Comparison of ENCODE assay signal across 10 cellular contexts in the genomic region with DNA sequence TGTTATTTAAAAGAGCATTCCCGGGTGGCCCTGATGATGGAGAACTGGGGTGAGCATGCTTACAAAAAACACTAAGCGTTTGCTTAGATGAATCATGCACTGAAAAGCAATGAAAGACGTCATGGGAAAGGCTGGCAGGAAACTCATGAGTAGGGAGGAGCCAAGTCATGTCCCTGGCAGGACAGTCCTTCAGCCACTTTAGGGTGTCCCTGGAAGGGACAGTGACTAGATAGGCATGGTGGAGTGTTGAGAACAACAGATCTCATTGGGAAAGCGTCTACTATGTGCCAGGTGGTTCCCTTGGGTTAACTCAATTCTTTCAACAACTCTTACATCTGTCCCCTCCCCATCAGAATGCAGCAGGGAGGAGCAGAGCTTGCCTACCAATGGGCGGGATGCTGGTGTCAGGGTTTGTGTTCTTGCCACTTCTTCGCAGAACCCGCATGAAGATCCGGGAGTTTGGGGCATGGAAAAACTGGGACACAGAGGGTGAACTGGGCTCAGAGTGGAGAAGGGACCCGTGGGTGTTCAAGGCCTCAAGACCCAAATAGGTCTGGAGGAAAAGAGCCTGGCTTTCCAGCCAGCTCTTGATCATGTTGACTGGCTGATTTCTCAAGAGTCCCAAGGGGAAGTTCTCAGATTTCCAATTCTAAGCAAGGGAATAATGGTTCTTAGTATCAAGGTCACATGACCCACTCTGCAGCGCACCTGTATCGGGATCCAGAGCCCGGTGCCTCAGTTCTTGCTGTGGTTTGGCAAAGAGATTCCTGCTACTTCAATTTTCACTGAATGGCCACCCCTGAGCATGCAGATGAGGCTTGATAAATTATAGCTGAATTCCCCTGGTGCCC.
A peak's percentile ranks its signal among the peaks of the same experiment; 100 is the strongest.
DNase-seq lines count a peak whose midpoint lies in the region; ATAC-seq, FAIRE-seq and TF ChIP-seq lines count a peak whose summit lies in the region.
"Had no signal": no experiment of that assay in that cellular context is flagged by ENCODE, and none has a peak within 500 bp of the region (broad histone marks: within the 10 kb centered on the region; RNA-seq: fewer than 3 reads in every experiment).

No MANE protein-coding gene starts in this region.

- H3K4me3 ChIP-seq in body of pancreas (no peak overlapping the region), keratinocyte (ENCODE audit: control insufficient read depth in 2 of 3, extremely low read depth in 1 of 3, insufficient read depth in 2 of 3, low read depth in 1 of 3, low read length in 3 of 3) (no peak overlapping the region), uterus (no peak overlapping the region)
- H3K4me3 ChIP-seq: right lobe of liver had no signal

- H3K4me1 ChIP-seq in body of pancreas (no peaks in the 10 kb centered on the region), keratinocyte (ENCODE audit: control insufficient read depth, extremely low read depth, insufficient read depth, low read length) (peaks cover 26% of the 10 kb centered on the region), uterus (no peaks in the 10 kb centered on the region)
- H3K4me1 ChIP-seq: right lobe of liver had no signal

- intact Hi-C loops in body of pancreas (cut with DNase I) (no loop called here), uterus (cut with DNase I; ENCODE audit: low total_unique reads) (no loop called here)

- H2AFZ ChIP-seq in keratinocyte (ENCODE audit: control insufficient read depth, low read length), result peak overlapping the region; percentile 61

- dilution Hi-C loops in keratinocyte (cut with MboI; ENCODE audit: extremely low pct_ligation_motif_present, low sequenced_read_pairs), result no loop called here

- peak; percentile 29 for DNase-seq in NCI-H510A treated with DMSO at 0.1 percent for 48 hours (lab: John Stamatoyannopoulos, UW)
- no peak for DNase-seq in NCI-H510A (lab: John Stamatoyannopoulos, UW)
- peak in 3 of 4 donors; percentile 16 to 30 (median 28) for DNase-seq in body of pancreas
- DNase-seq in keratinocyte (ENCODE audit: low read depth, low spot score), result no peak
- peak; percentile 42 to 68 for DNase-seq in uterus
- DNase-seq in activated CD4-positive, alpha-beta T cell treated with anti-CD3 and anti-CD28 coated beads for 4 hours, result no peak
- no peak for DNase-seq in stimulated activated CD4-positive, alpha-beta T cell treated with anti-CD3 and anti-CD28 coated beads, Interleukin-4, amount 100 ng/mL, for 4 hours
- DNase-seq: cerebellar nuclear complex, right lobe of liver had no signal

- H3K9me1 ChIP-seq in keratinocyte (ENCODE audit: control insufficient read depth, extremely low read depth, insufficient read depth, low read length), result no peaks in the 10 kb centered on the region

- peak overlapping the region; percentile 17 for H3K4me2 ChIP-seq in keratinocyte (ENCODE audit: control insufficient read depth, extremely low read depth, insufficient read depth, low read depth, low read length)

- H3K27ac ChIP-seq in body of pancreas (no peak overlapping the region), keratinocyte (ENCODE audit: control insufficient read depth, insufficient read depth, low read length) (peak overlapping the region; percentile 58), uterus (peak overlapping the region in 1 of 2 donors; percentile 57)
- H3K27ac ChIP-seq: right lobe of liver had no signal

- no peaks in the 10 kb centered on the region for H3K36me3 ChIP-seq in body of pancreas (replicated peaks in 1 of 2; ENCODE audit: insufficient read depth in 1 of 2, low read depth in 2 of 2)
- no peaks in the 10 kb centered on the region for H3K36me3 ChIP-seq in keratinocyte (ENCODE audit: control insufficient read depth in 2 of 2, extremely low read depth in 1 of 2, insufficient read depth in 2 of 2, low read length in 2 of 2)
- no peaks in the 10 kb centered on the region for H3K36me3 ChIP-seq in uterus
- H3K36me3 ChIP-seq: right lobe of liver had no signal

- H3K9me3 ChIP-seq in body of pancreas (peaks cover 0 to 5% (median 0%) of the 10 kb centered on the region in 3 donors), keratinocyte (ENCODE audit: control insufficient read depth, low read depth, low read length) (peaks cover 1% of the 10 kb centered on the region), uterus (no peaks in the 10 kb centered on the region)
- H3K9me3 ChIP-seq: right lobe of liver had no signal

- WGBS in body of pancreas, 2 donors, result 64 to 68% methylated on average over 12 of the region's 12 CpGs

- TF ChIP-seq POLR2A in body of pancreas (IDR thresholded peaks at IDR 0.05) (no peak), uterus (IDR thresholded peaks at IDR 0.05) (no peak)

- no peak for TF ChIP-seq CTCF in body of pancreas (IDR thresholded peaks at IDR 0.05)
- TF ChIP-seq CTCF in keratinocyte (optimal IDR thresholded peaks at IDR 0.05 in 1 of 3, IDR thresholded peaks at IDR 0.05 in 1 of 3, conservative IDR thresholded peaks at IDR 0.05 in 1 of 3; ENCODE audit: extremely low read depth in 1 of 3, insufficient read depth in 2 of 3, low read length in 3 of 3), result no peak
- no peak for TF ChIP-seq CTCF in uterus (IDR thresholded peaks at IDR 0.05)

- H3K27me3 ChIP-seq in body of pancreas (no peaks in the 10 kb centered on the region), keratinocyte (ENCODE audit: control insufficient read depth, extremely low read depth, insufficient read depth, low read length) (no peaks in the 10 kb centered on the region), uterus (no peaks in the 10 kb centered on the region)
- H3K27me3 ChIP-seq: right lobe of liver had no signal

- H3K79me2 ChIP-seq in keratinocyte (ENCODE audit: control insufficient read depth, insufficient read depth, low read length), result no peaks in the 10 kb centered on the region

- peak; percentile 59 for ATAC-seq in body of pancreas
- ATAC-seq in GM21619 (IDR thresholded peaks at IDR 0.05; ENCODE audit: unreplicated experiment), result no peak

- peak overlapping the region; percentile 8 for H3K9ac ChIP-seq in keratinocyte (ENCODE audit: control insufficient read depth, extremely low read depth, insufficient read depth, low read length)

- peak; percentile 79 for FAIRE-seq in keratinocyte (lab: Jason Lieb, UNC)

- no peaks in the 10 kb centered on the region for H4K20me1 ChIP-seq in keratinocyte (ENCODE audit: control insufficient read depth, extremely low read depth, insufficient read depth, low read length)

Comparison
In these comparisons a context has a peak if more than half of its experiments do, and no peak if none do; other contexts are left out.
1. DNase-seq: peak in NCI-H510A treated with DMSO at 0.1 percent for 48 hours (single experiment), body of pancreas (3 of 4) and uterus (2 of 2); none in NCI-H510A (single experiment), keratinocyte (single experiment), activated CD4-positive, alpha-beta T cell treated with anti-CD3 and anti-CD28 coated beads for 4 hours (0 of 2) and stimulated activated CD4-positive, alpha-beta T cell treated with anti-CD3 and anti-CD28 coated beads, Interleukin-4, amount 100 ng/mL, for 4 hours (0 of 2).